ENCODE assay signal across 14 cellular contexts in the genomic region with DNA sequence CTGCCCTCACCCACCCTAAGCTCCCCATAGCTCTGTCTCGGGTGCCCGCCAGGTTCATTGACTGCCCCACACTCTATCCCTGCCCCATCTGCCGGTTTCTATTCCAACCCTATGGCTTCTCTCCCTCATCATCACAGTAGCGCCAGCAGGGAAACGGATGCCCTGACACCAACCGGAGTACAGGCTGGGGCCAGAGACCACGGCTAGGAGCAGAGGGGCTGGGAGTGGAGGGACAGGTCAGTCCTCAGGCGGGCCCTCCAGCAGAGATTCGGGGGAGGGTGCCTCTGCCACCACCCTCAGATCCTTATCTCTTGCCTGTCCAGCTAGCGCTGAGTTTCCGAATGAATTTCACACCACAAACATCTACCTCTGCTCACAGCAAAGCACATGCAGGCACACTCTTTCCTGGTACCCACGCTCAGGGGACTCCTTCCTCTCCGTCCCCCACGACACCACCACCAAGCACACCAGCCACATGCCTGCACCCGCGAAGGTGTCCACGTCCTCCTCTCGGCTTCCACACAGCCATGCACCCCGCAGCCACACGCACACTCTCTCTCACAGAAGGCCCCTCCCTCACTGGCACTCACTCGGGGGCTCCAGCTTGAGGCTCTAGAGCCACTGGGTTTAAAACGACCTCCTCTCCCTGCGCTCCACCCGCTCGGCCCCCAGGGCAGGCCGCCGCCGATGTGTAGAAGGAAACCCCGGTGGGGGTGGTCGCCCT. TPM values are rescaled to one million over a fixed set of nuclear protein-coding genes. Genes with fewer than 3 reads are reported as not detected.
DNase-seq lines count a peak whose midpoint lies in the region; ATAC-seq and TF ChIP-seq lines count a peak whose summit lies in the region.
"Had no signal": no experiment of that assay in that cellular context is flagged by ENCODE, and none has a peak within 500 bp of the region (broad histone marks: within the 10 kb centered on the region; RNA-seq: fewer than 3 reads in every experiment).

No MANE protein-coding gene starts in this region.

- H3K4me1 Mint-ChIP-seq in T-helper 17 cell (peaks cover 4% of the 10 kb centered on the region), glutamatergic neuron (ENCODE audit: low read depth, unreplicated experiment) (peaks cover 3% of the 10 kb centered on the region)

- H3K9me3 Mint-ChIP-seq in glutamatergic neuron (ENCODE audit: unreplicated experiment) = peaks cover under 1% of the 10 kb centered on the region

- ATAC-seq in T-helper 17 cell = peak; percentile 16

- H3K36me3 ChIP-seq in subcutaneous abdominal adipose tissue (ENCODE audit: control insufficient read depth in 5 of 5, insufficient read depth in 5 of 5, low read length in 5 of 5) = peaks cover 0 to 9% (median 0%) of the 10 kb centered on the region in 5 donors
- H3K36me3 ChIP-seq: transverse colon had no signal

- H3K4me3 Mint-ChIP-seq in T-helper 17 cell = no peak overlapping the region
- no peak overlapping the region for H3K4me3 Mint-ChIP-seq in glutamatergic neuron (ENCODE audit: unreplicated experiment)

- H3K4me3 ChIP-seq in subcutaneous abdominal adipose tissue (ENCODE audit: low read depth in 1 of 5, low read length in 5 of 5) = peak overlapping the region in 4 of 5 donors; percentile 22 to 55 (median 38)

- H3K36me3 Mint-ChIP-seq in T-helper 17 cell (ENCODE audit: low read depth) (peaks cover 8% of the 10 kb centered on the region), glutamatergic neuron (ENCODE audit: unreplicated experiment) (peaks cover 10% of the 10 kb centered on the region)

- H3K27ac Mint-ChIP-seq in T-helper 17 cell = no peak overlapping the region
- H3K27ac Mint-ChIP-seq in glutamatergic neuron (ENCODE audit: unreplicated experiment) = no peak overlapping the region

- no peak overlapping the region for H3K9ac ChIP-seq in subcutaneous abdominal adipose tissue (ENCODE audit: low read length in 5 of 5)

- H3K27ac ChIP-seq in subcutaneous abdominal adipose tissue (ENCODE audit: low read depth, low read length) = no peak overlapping the region
- H3K27ac ChIP-seq: transverse colon had no signal

- H3K27me3 ChIP-seq in subcutaneous abdominal adipose tissue (ENCODE audit: control insufficient read depth in 5 of 5, insufficient read depth in 4 of 5, low read length in 5 of 5) = peaks cover 54 to 76% (median 69%) of the 10 kb centered on the region in 5 donors

- no peak for TF ChIP-seq CTCF in glutamatergic neuron (IDR thresholded peaks at IDR 0.05; ENCODE audit: partially characterized antibody, unreplicated experiment)

- H3K9me3 ChIP-seq in T-helper 17 cell (ENCODE audit: control insufficient read depth, low read length, poor library complexity, severe bottlenecking) = no peaks in the 10 kb centered on the region
- H3K9me3 ChIP-seq in subcutaneous abdominal adipose tissue (ENCODE audit: control insufficient read depth in 5 of 5, low read length in 5 of 5) = no peaks in the 10 kb centered on the region
- H3K9me3 ChIP-seq: transverse colon had no signal

- H3K4me1 ChIP-seq in subcutaneous abdominal adipose tissue (ENCODE audit: control insufficient read depth in 5 of 5, insufficient read depth in 5 of 5, low read length in 5 of 5) = peaks cover 0 to 55% (median 20%) of the 10 kb centered on the region in 5 donors

- H3K27me3 Mint-ChIP-seq in T-helper 17 cell (peaks cover 43% of the 10 kb centered on the region), glutamatergic neuron (ENCODE audit: unreplicated experiment) (peaks cover 43% of the 10 kb centered on the region)

- DNase-seq in NCI-H2227 (lab: John Stamatoyannopoulos, UW; ENCODE audit: unreplicated experiment) = peak; percentile 28
- no peak for DNase-seq in NCI-H2227 treated with DMSO at 0.1 percent for 48 hours (lab: John Stamatoyannopoulos, UW)
- DNase-seq in T-helper 17 cell = no peak
- peak; percentile 48 for DNase-seq in left kidney (ENCODE audit: low read depth, low spot score)
- DNase-seq in kidney glomerular epithelial cell (lab: John Stamatoyannopoulos, UW) = no peak
- DNase-seq in glutamatergic neuron = no peak
- no peak for DNase-seq in nucleus accumbens (lab: John Stamatoyannopoulos, UW)
- DNase-seq: stimulated activated CD4-positive, alpha-beta T cell treated with anti-CD3 and anti-CD28 coated beads, Interleukin-4, amount 100 ng/mL, for 24 hours; transverse colon had no signal

RNA-seq across cellular contexts. Expression of a gene that starts 7.2 kb away (rescaled TPM):
- total RNA-seq in T-helper 17 cell (10 to 100 TPM in 1 of 2 donors, 1 to 10 TPM in 1; 1.3 to 44.2 TPM), glutamatergic neuron (ENCODE audit: unreplicated experiment) (2.1 TPM)
- total RNA-seq: activated CD8-positive, alpha-beta memory T cell treated with anti-CD3 and anti-CD28 coated beads for 36 hours; NCI-H460 had no signal

RNA-seq across cellular contexts. Expression of a gene that starts 35.0 kb away (rescaled TPM):
- total RNA-seq in T-helper 17 cell (10 to 100 TPM in 1 of 2 donors, not detected in 1; 30.6 TPM), glutamatergic neuron (ENCODE audit: unreplicated experiment) (not detected)
- total RNA-seq: A673; activated CD8-positive, alpha-beta memory T cell treated with anti-CD3 and anti-CD28 coated beads for 36 hours; NCI-H460; neural crest cell had no signal

Comparison
In these comparisons a context has a peak if more than half of its experiments do, and no peak if none do; other contexts are left out.
1. DNase-seq: peak in NCI-H2227 (single experiment) and left kidney (single experiment); none in NCI-H2227 treated with DMSO at 0.1 percent for 48 hours (single experiment), T-helper 17 cell (0 of 3), kidney glomerular epithelial cell (single experiment), glutamatergic neuron (single experiment) and nucleus accumbens (0 of 56).